Comparison of ENCODE assay signal across 9 cellular contexts in the genomic region with DNA sequence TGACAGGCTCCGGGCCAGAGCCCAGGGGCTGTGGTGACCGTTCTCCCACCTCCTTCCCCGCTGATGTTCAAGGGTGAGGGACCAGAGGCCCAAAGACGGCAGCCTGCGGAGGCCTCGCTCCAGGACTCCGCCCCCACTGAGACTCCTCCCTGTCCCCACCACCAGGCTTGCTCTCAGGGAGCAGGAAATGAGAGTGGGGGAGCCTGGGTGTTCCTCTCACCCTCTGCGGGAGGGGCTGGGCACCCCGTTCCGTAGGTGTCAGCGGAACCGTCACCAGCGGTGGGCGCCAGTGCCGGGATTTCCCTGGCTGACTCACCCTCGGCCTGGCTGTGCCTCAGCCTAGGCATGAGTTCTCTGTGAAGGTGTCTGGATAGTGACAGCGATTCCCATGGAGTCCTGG. TPM values are rescaled to one million over a fixed set of nuclear protein-coding genes. Genes with fewer than 3 reads are reported as not detected.
DNase-seq lines count a peak whose midpoint lies in the region; ATAC-seq, FAIRE-seq and TF ChIP-seq lines count a peak whose summit lies in the region.
"Had no signal": no experiment of that assay in that cellular context is flagged by ENCODE, and none has a peak within 500 bp of the region (broad histone marks: within the 10 kb centered on the region; RNA-seq: fewer than 3 reads in every experiment).

No MANE protein-coding gene starts in this region.

- intact Hi-C loops in activated CD8-positive, alpha-beta T cell treated with anti-CD3 and anti-CD28 coated beads for 36 hours (cut with micrococcal nuclease): no loop called here

- H3K9me3 Mint-ChIP-seq in activated CD8-positive, alpha-beta T cell treated with anti-CD3 and anti-CD28 coated beads for 36 hours: no peaks in the 10 kb centered on the region
- H3K9me3 Mint-ChIP-seq in mesothelial cell of epicardium: no peaks in the 10 kb centered on the region

- no peaks in the 10 kb centered on the region for H3K27me3 Mint-ChIP-seq in activated CD8-positive, alpha-beta T cell treated with anti-CD3 and anti-CD28 coated beads for 36 hours
- H3K27me3 Mint-ChIP-seq in mesothelial cell of epicardium (ENCODE audit: low read depth): no peaks in the 10 kb centered on the region

- peak; percentile 100 for ATAC-seq in activated CD8-positive, alpha-beta T cell treated with anti-CD3 and anti-CD28 coated beads for 36 hours
- ATAC-seq in GM19455 (IDR thresholded peaks at IDR 0.05; ENCODE audit: unreplicated experiment): no peak

- no peak for TF ChIP-seq CTCF in activated CD8-positive, alpha-beta T cell treated with anti-CD3 and anti-CD28 coated beads for 36 hours (IDR thresholded peaks at IDR 0.05)
- TF ChIP-seq CTCF in mesothelial cell of epicardium (IDR thresholded peaks at IDR 0.05; ENCODE audit: unreplicated experiment): no peak

- POLR2A ChIA-PET in activated CD8-positive, alpha-beta T cell treated with anti-CD3 and anti-CD28 coated beads for 36 hours (lab: Charles Lee): no interaction called here

- peak; percentile 66 for FAIRE-seq in GM18507 (lab: Jason Lieb, UNC)
- FAIRE-seq: TTC549 had no signal

- peak overlapping the region; percentile 36 for H3K4me3 ChIP-seq in Jurkat, Clone E6-1 (ENCODE audit: low read length)

- H3K4me3 Mint-ChIP-seq in activated CD8-positive, alpha-beta T cell treated with anti-CD3 and anti-CD28 coated beads for 36 hours: peak overlapping the region; percentile 48
- H3K4me3 Mint-ChIP-seq in mesothelial cell of epicardium: no peak overlapping the region

- CTCF ChIA-PET in activated CD8-positive, alpha-beta T cell treated with anti-CD3 and anti-CD28 coated beads for 36 hours (lab: Charles Lee): interaction anchor here (1.2 to 1.6 kb wide), 2 partner anchors 12 to 37 kb away, joined by 3 to 8 read pairs; no protein-coding TSS in a partner anchor

- H3K27ac Mint-ChIP-seq in activated CD8-positive, alpha-beta T cell treated with anti-CD3 and anti-CD28 coated beads for 36 hours: peak overlapping the region; percentile 78
- peak overlapping the region; percentile 30 for H3K27ac Mint-ChIP-seq in mesothelial cell of epicardium

- peaks cover 25% of the 10 kb centered on the region for H3K4me1 Mint-ChIP-seq in activated CD8-positive, alpha-beta T cell treated with anti-CD3 and anti-CD28 coated beads for 36 hours (ENCODE audit: low read depth)
- H3K4me1 Mint-ChIP-seq in mesothelial cell of epicardium: peaks cover 34% of the 10 kb centered on the region

- DNase-seq in GM18507 (ENCODE audit: extremely low spot score, insufficient read length, low read depth) (peak; percentile 50), dermis blood vessel endothelial cell (peak; percentile 80), mesothelial cell of epicardium (ENCODE audit: low spot score in 2 of 2, unreplicated experiment in 2 of 2) (no peak), NCI-H2171 treated with DMSO at 0.1 percent for 48 hours (lab: John Stamatoyannopoulos, UW) (no peak)
- peak; percentile 77 for DNase-seq in Jurkat, Clone E6-1 (ENCODE audit: low read depth, low spot score)
- peak; percentile 97 for DNase-seq in activated CD8-positive, alpha-beta T cell treated with anti-CD3 and anti-CD28 coated beads for 36 hours
- peak; percentile 77 to 78 for DNase-seq in stimulated activated CD8-positive, alpha-beta memory T cell treated with anti-CD3 and anti-CD28 coated beads, Interleukin-7, amount 100 ng/mL, for 1 hour (ENCODE audit: low read depth in 2 of 2)

- H3K36me3 Mint-ChIP-seq in activated CD8-positive, alpha-beta T cell treated with anti-CD3 and anti-CD28 coated beads for 36 hours (ENCODE audit: low read depth): no peaks in the 10 kb centered on the region
- H3K36me3 Mint-ChIP-seq in mesothelial cell of epicardium: no peaks in the 10 kb centered on the region

RNA-seq across cellular contexts. Expression of a gene that starts 15.7 kb away (rescaled TPM):
- 1.7 TPM for polyA plus RNA-seq in Jurkat, Clone E6-1 (2012; ENCODE audit: insufficient read depth, insufficient read length)
- total RNA-seq in activated CD8-positive, alpha-beta T cell treated with anti-CD3 and anti-CD28 coated beads for 36 hours: under 1 TPM in 1 of 2 experiments, not detected in 1; 0.05 TPM
- total RNA-seq in dermis blood vessel endothelial cell (4.4 and 4.7 TPM in 2 replicates), mesothelial cell of epicardium (7.1 to 8.1 TPM (median 8.1 TPM) in 3 replicates)

RNA-seq across cellular contexts. Expression of a gene that starts 56.5 kb away (rescaled TPM):
- 10.0 TPM for polyA plus RNA-seq in Jurkat, Clone E6-1 (2012; ENCODE audit: insufficient read depth, insufficient read length)
- 1 to 10 TPM in 1 of 2 experiments, under 1 TPM in 1; 0.97 to 1.6 TPM for total RNA-seq in activated CD8-positive, alpha-beta T cell treated with anti-CD3 and anti-CD28 coated beads for 36 hours
- total RNA-seq in dermis blood vessel endothelial cell (0.17 and 0.28 TPM in 2 replicates), mesothelial cell of epicardium (401 to 436 TPM (median 428 TPM) in 3 replicates)

Comparison
In these comparisons a context has a peak if more than half of its experiments do, and no peak if none do; other contexts are left out.
1. DNase-seq: peak in GM18507 (single experiment), Jurkat, Clone E6-1 (single experiment), activated CD8-positive, alpha-beta T cell treated with anti-CD3 and anti-CD28 coated beads for 36 hours (single experiment), dermis blood vessel endothelial cell (single experiment) and stimulated activated CD8-positive, alpha-beta memory T cell treated with anti-CD3 and anti-CD28 coated beads, Interleukin-7, amount 100 ng/mL, for 1 hour (2 of 2); none in mesothelial cell of epicardium (0 of 2) and NCI-H2171 treated with DMSO at 0.1 percent for 48 hours (single experiment).
2. RNA of a gene that starts 56.5 kb away (total RNA-seq): 401 to 436 TPM in mesothelial cell of epicardium; 0.97 to 1.6 TPM in activated CD8-positive, alpha-beta T cell treated with anti-CD3 and anti-CD28 coated beads for 36 hours and 0.17 to 0.28 TPM in dermis blood vessel endothelial cell; every median in the first group is over 100 times any median in the second.